In genomic region chr9:128251701-128252100, GRCh38 we compare ENCODE assay signal across 14 cellular contexts. TPM values are rescaled to one million over a fixed set of nuclear protein-coding genes. Genes with fewer than 3 reads are reported as not detected.
DNase-seq lines count a peak whose midpoint lies in the region; ATAC-seq, FAIRE-seq and TF ChIP-seq lines count a peak whose summit lies in the region.
"Had no signal": no experiment of that assay in that cellular context is flagged by ENCODE, and none has a peak within 500 bp of the region (broad histone marks: within the 10 kb centered on the region; RNA-seq: fewer than 3 reads in every experiment).

No MANE protein-coding gene starts in this region.

- H3K79me1 ChIP-seq in H1 (ENCODE audit: low read depth, low read length): peaks cover 8% of the 10 kb centered on the region

- POLR2A ChIA-PET in H1 (lab: Charles Lee; ENCODE audit: partially characterized antibody): interaction anchor here (0.7 to 1.7 kb wide), 2 partner anchors 11 to 48 kb away, joined by 3 to 4 read pairs; no protein-coding TSS in a partner anchor

- no peak overlapping the region for H4K8ac ChIP-seq in H1 (ENCODE audit: extremely low read depth, insufficient read depth, low read length)

- no peak for DNase-seq in activated CD4-positive, alpha-beta T cell treated with anti-CD3 and anti-CD28 coated beads, Interleukin-2, amount 10 ng/mL, durations not matched to agents 24 days and 14 days
- no peak for DNase-seq in activated CD4-positive, alpha-beta T cell treated with anti-CD3 and anti-CD28 coated beads, Interleukin-2, amount 50 U/mL, for 1 hour
- DNase-seq in RPMI7951 (ENCODE audit: low read depth) (peak; percentile 57), H1 (ENCODE audit: low read depth in 1 of 2, low spot score in 2 of 2) (no peak), nephron progenitor cell (no peak), foreskin keratinocyte (no peak), GM10266 (ENCODE audit: extremely low spot score) (no peak)
- DNase-seq: activated CD8-positive, alpha-beta memory T cell treated with anti-CD3 and anti-CD28 coated beads, Interleukin-2, amount 50 U/mL, for 48 hours; colonic mucosa; GF-D8; NCI-H82; stimulated activated CD4-positive, alpha-beta T cell treated with anti-CD3 and anti-CD28 coated beads, Interleukin-2, amount 100 ng/mL, for 24 hours; testis had no signal

- H4K5ac ChIP-seq in H1 (ENCODE audit: insufficient read length, low read depth, low read length): no peak overlapping the region

- ATAC-seq in foreskin keratinocyte (no peak), GM21515 (IDR thresholded peaks at IDR 0.05; ENCODE audit: unreplicated experiment) (no peak)

- H3K4me1 ChIP-seq in H1 (replicated peaks in 1 of 4; ENCODE audit: control insufficient read depth in 3 of 4, insufficient read depth in 4 of 4, low read length in 3 of 4): peaks cover 0 to 7% (median 6%) of the 10 kb centered on the region in 4 experiments; a peak in 5 of 7 replicates
- H3K4me1 ChIP-seq in foreskin keratinocyte: peaks cover 6% of the 10 kb centered on the region
- H3K4me1 ChIP-seq: colonic mucosa, testis had no signal

- H3K4me3 ChIP-seq in H1 (ENCODE audit: extremely low read depth in 1 of 4, insufficient read depth in 2 of 4, low read depth in 3 of 4, low read length in 4 of 4): peak overlapping the region in 2 of 4 experiments; percentile 2 to 83; a peak in 3 of 8 replicates

- no peak for TF ChIP-seq EP300 in H1 (IDR thresholded peaks at IDR 0.05; ENCODE audit: borderline replicate concordance in 1 of 2, low read depth in 2 of 2, low read length in 2 of 2)

- no peak overlapping the region for H2BK12ac ChIP-seq in H1 (ENCODE audit: low read depth, low read length)

- H3K4me2 ChIP-seq in H1 (ENCODE audit: insufficient read depth in 1 of 2, low read depth in 2 of 2, low read length in 2 of 2): peak overlapping the region; percentile 56 to 84

- H3K4ac ChIP-seq in H1 (replicated peaks; ENCODE audit: insufficient read length, low read depth, low read length): no peak overlapping the region

- no peak overlapping the region for H2BK5ac ChIP-seq in H1 (ENCODE audit: low read depth, low read length)

- H3K4me3 Mint-ChIP-seq in activated CD4-positive, alpha-beta T cell treated with anti-CD3 and anti-CD28 coated beads, Interleukin-2, amount 10 ng/mL, durations not matched to agents 24 days and 14 days: peak overlapping the region; percentile 85
- H3K4me3 Mint-ChIP-seq in nephron progenitor cell: peak overlapping the region; percentile 90

- intact Hi-C loops in activated CD4-positive, alpha-beta T cell treated with anti-CD3 and anti-CD28 coated beads, Interleukin-2, amount 10 ng/mL, durations not matched to agents 24 days and 14 days (cut with micrococcal nuclease): no loop called here

- no peak for TF ChIP-seq RAD21 in H1 (IDR thresholded peaks at IDR 0.05 in 1 of 2, conservative IDR thresholded peaks at IDR 0.05 in 1 of 2; ENCODE audit: low read depth in 2 of 2, low read length in 2 of 2)

- H3K56ac ChIP-seq in H1 (replicated peaks; ENCODE audit: insufficient read length, low read depth, low read length): no peak overlapping the region

- no peaks in the 10 kb centered on the region for H3K9me3 ChIP-seq in H1 (ENCODE audit: insufficient read depth in 2 of 2, low read depth in 1 of 2, low read length in 1 of 2)
- H3K9me3 ChIP-seq: colonic mucosa, testis had no signal

- H3K9me3 Mint-ChIP-seq in activated CD4-positive, alpha-beta T cell treated with anti-CD3 and anti-CD28 coated beads, Interleukin-2, amount 10 ng/mL, durations not matched to agents 24 days and 14 days: no peaks in the 10 kb centered on the region
- H3K9me3 Mint-ChIP-seq in nephron progenitor cell: no peaks in the 10 kb centered on the region

- no peak for FAIRE-seq in H1 (lab: Jason Lieb, UNC)

- H2BK15ac ChIP-seq in H1 (ENCODE audit: low read length): no peak overlapping the region

- no peak overlapping the region for H3K23ac ChIP-seq in H1 (ENCODE audit: insufficient read length)

- H2AFZ ChIP-seq in H1 (ENCODE audit: low read length): no peak overlapping the region

- no peaks in the 10 kb centered on the region for H3K36me3 Mint-ChIP-seq in activated CD4-positive, alpha-beta T cell treated with anti-CD3 and anti-CD28 coated beads, Interleukin-2, amount 10 ng/mL, durations not matched to agents 24 days and 14 days (ENCODE audit: low read depth)
- H3K36me3 Mint-ChIP-seq in nephron progenitor cell (ENCODE audit: low read depth): peaks cover 27% of the 10 kb centered on the region

- H3K27ac ChIP-seq in H1 (ENCODE audit: low read depth, low read length) (no peak overlapping the region), foreskin keratinocyte (no peak overlapping the region)
- H3K27ac ChIP-seq: colonic mucosa, testis had no signal

- H2BK120ac ChIP-seq in H1 (replicated peaks; ENCODE audit: low read depth, low read length): no peak overlapping the region

- peaks cover 0 to 3% (median 0%) of the 10 kb centered on the region in 4 experiments; a peak in 2 of 8 replicates for H3K36me3 ChIP-seq in H1 (ENCODE audit: control insufficient read depth in 2 of 4, insufficient read depth in 4 of 4, low read length in 3 of 4)
- H3K36me3 ChIP-seq: colonic mucosa had no signal

- peaks cover 11% of the 10 kb centered on the region for H3K23me2 ChIP-seq in H1 (ENCODE audit: low read depth, low read length)

- H3K79me2 ChIP-seq in H1 (ENCODE audit: control insufficient read depth in 1 of 2, insufficient read depth in 2 of 2, low read length in 2 of 2): peaks cover 0 to 7% of the 10 kb centered on the region in 2 experiments; a peak in 1 of 4 replicates

- no peak overlapping the region for H4K91ac ChIP-seq in H1 (replicated peaks; ENCODE audit: insufficient read length, low read length)

- CTCF ChIA-PET in H1 (lab: Charles Lee; ENCODE audit: partially characterized antibody): interaction anchor here (1.9 kb wide), 1 partner anchor 160 kb away, joined by 5 read pairs; no protein-coding TSS in a partner anchor

- H3K9ac ChIP-seq in H1 (replicated peaks in 1 of 4; ENCODE audit: extremely low read depth in 1 of 4, low read depth in 3 of 4, low read length in 3 of 4): no peak overlapping the region

- WGBS in H1 (ENCODE audit: extremely low coverage in 1 of 2, insufficient coverage in 1 of 2, insufficient read length in 1 of 2, insufficient replicate concordance in 2 of 2, low coverage in 1 of 2, low lambda C conversion rate in 2 of 2, missing lambda C conversion rate in 1 of 2), 2 experiments: 87% methylated on average over 3 of the region's 3 CpGs; no CpG with 5 or more reads in 1 of the 2 experiments

- H2AK5ac ChIP-seq in H1 (ENCODE audit: low read depth, low read length): 0 out of 2 replicates have a peak overlapping the region, but pooled peaks have one; percentile 24

- no peak for TF ChIP-seq CTCF in H1 (IDR thresholded peaks at IDR 0.05; ENCODE audit: control extremely low read depth in 1 of 3, insufficient read depth in 1 of 3, low read depth in 1 of 3, low read length in 3 of 3)
- TF ChIP-seq CTCF in nephron progenitor cell (IDR thresholded peaks at IDR 0.05): no peak
- no peak for TF ChIP-seq CTCF in foreskin keratinocyte (conservative IDR thresholded peaks at IDR 0.05)
- TF ChIP-seq CTCF in GM10266 (IDR thresholded peaks at IDR 0.05; ENCODE audit: control insufficient read depth, insufficient read depth, low read depth, missing control alignments): no peak

- H2BK20ac ChIP-seq in H1 (ENCODE audit: low read length): no peak overlapping the region

- H3K27me3 ChIP-seq in H1 (replicated peaks in 1 of 4; ENCODE audit: control insufficient read depth in 3 of 4, extremely low read depth in 1 of 4, insufficient read depth in 3 of 4, low read length in 3 of 4) (no peaks in the 10 kb centered on the region; a peak in 1 of 7 replicates), foreskin keratinocyte (no peaks in the 10 kb centered on the region)
- H3K27me3 ChIP-seq: colonic mucosa, testis had no signal

- TF ChIP-seq POLR2A in H1 (IDR thresholded peaks at IDR 0.05; ENCODE audit: control extremely low read depth in 1 of 2, low read depth in 2 of 2, low read length in 2 of 2): no peak

- H3K18ac ChIP-seq in H1 (ENCODE audit: extremely low read depth, low read length): no peak overlapping the region

- H3K14ac ChIP-seq in H1 (ENCODE audit: insufficient read length): no peak overlapping the region

- H3K27me3 Mint-ChIP-seq in activated CD4-positive, alpha-beta T cell treated with anti-CD3 and anti-CD28 coated beads, Interleukin-2, amount 10 ng/mL, durations not matched to agents 24 days and 14 days: peaks cover 27% of the 10 kb centered on the region
- peaks cover 9% of the 10 kb centered on the region for H3K27me3 Mint-ChIP-seq in nephron progenitor cell (ENCODE audit: low read depth, poor library complexity)

- peaks cover 10 to 20% of the 10 kb centered on the region in 2 experiments for H4K20me1 ChIP-seq in H1 (replicated peaks in 1 of 2; ENCODE audit: control insufficient read depth in 1 of 2, insufficient read depth in 2 of 2, low read length in 2 of 2)

- H3K27ac Mint-ChIP-seq in activated CD4-positive, alpha-beta T cell treated with anti-CD3 and anti-CD28 coated beads, Interleukin-2, amount 10 ng/mL, durations not matched to agents 24 days and 14 days: no peak overlapping the region
- peak overlapping the region; percentile 33 for H3K27ac Mint-ChIP-seq in nephron progenitor cell

- H3K4me1 Mint-ChIP-seq in activated CD4-positive, alpha-beta T cell treated with anti-CD3 and anti-CD28 coated beads, Interleukin-2, amount 10 ng/mL, durations not matched to agents 24 days and 14 days: peaks cover 9% of the 10 kb centered on the region
- peaks cover 55% of the 10 kb centered on the region for H3K4me1 Mint-ChIP-seq in nephron progenitor cell

RNA-seq across cellular contexts. Expression of gene GOLGA2, which starts 24.1 kb away (rescaled TPM):
- 44.1 and 50.4 TPM in 2 replicates for total RNA-seq in activated CD4-positive, alpha-beta T cell treated with anti-CD3 and anti-CD28 coated beads, Interleukin-2, amount 10 ng/mL, durations not matched to agents 24 days and 14 days
- 37.4 and 41.5 TPM in 2 replicates for total RNA-seq in RPMI7951 (2014; rRNA removed; shearing (Covaris generic))
- total RNA-seq in H1 (2021; fragmentation: NEBNext Ultra II Directional; extraction: Animal tissue kit (Norgen Biotek cat#: 25700)): 43.6 and 50.1 TPM in 2 replicates
- polyA plus RNA-seq in H1 (2011; rRNA removed) (13.1 and 15.9 TPM in 2 replicates), foreskin keratinocyte (27.7 and 30.5 TPM in 2 replicates)
- 22.9 TPM for polyA plus RNA-seq in H1 (2011; cell fraction: cytosol; rRNA removed)
- polyA plus RNA-seq in H1 (2011; cell fraction: nucleus; rRNA removed): 30.3 TPM
- polyA plus RNA-seq in H1 (2012, experiment 1 of 2): 30.5 to 43.8 TPM (median 37.6 TPM) in 4 replicates
- 16.1 TPM for polyA plus RNA-seq in H1 (2012, experiment 2 of 2)
- 29.7 TPM for polyA plus RNA-seq in H1 (2013, experiment 1 of 2)
- 31.5 TPM for polyA plus RNA-seq in H1 (2013, experiment 2 of 2)
- polyA minus RNA-seq in H1 (2011; rRNA and poly(A)+ RNA removed): 14.7 and 17.2 TPM in 2 replicates
- 13.5 TPM for polyA minus RNA-seq in H1 (2011; cell fraction: cytosol; rRNA and poly(A)+ RNA removed)
- polyA minus RNA-seq in H1 (2011; cell fraction: nucleus; rRNA and poly(A)+ RNA removed): 22.6 TPM
- total RNA-seq in foreskin keratinocyte: 47.5 and 53.6 TPM in 2 replicates

RNA-seq across cellular contexts. Expression of gene SWI5, which starts 24.4 kb away (rescaled TPM):
- total RNA-seq in activated CD4-positive, alpha-beta T cell treated with anti-CD3 and anti-CD28 coated beads, Interleukin-2, amount 10 ng/mL, durations not matched to agents 24 days and 14 days: 13.6 and 14.3 TPM in 2 replicates
- total RNA-seq in RPMI7951 (2014; rRNA removed; shearing (Covaris generic)): 63.6 and 68.2 TPM in 2 replicates
- 25.5 and 29.0 TPM in 2 replicates for total RNA-seq in H1 (2021; fragmentation: NEBNext Ultra II Directional; extraction: Animal tissue kit (Norgen Biotek cat#: 25700))
- polyA plus RNA-seq in H1 (2011; rRNA removed) (54.6 and 59.5 TPM in 2 replicates), foreskin keratinocyte (40.6 and 46.1 TPM in 2 replicates)
- polyA plus RNA-seq in H1 (2011; cell fraction: cytosol; rRNA removed): 63.6 TPM
- 34.7 TPM for polyA plus RNA-seq in H1 (2011; cell fraction: nucleus; rRNA removed)
- 34.0 to 43.9 TPM (median 40.7 TPM) in 4 replicates for polyA plus RNA-seq in H1 (2012, experiment 1 of 2)
- 21.8 TPM for polyA plus RNA-seq in H1 (2012, experiment 2 of 2)
- polyA plus RNA-seq in H1 (2013, experiment 1 of 2): 29.0 TPM
- 30.0 TPM for polyA plus RNA-seq in H1 (2013, experiment 2 of 2)
- 27.7 and 27.8 TPM in 2 replicates for polyA minus RNA-seq in H1 (2011; rRNA and poly(A)+ RNA removed)
- polyA minus RNA-seq in H1 (2011; cell fraction: cytosol; rRNA and poly(A)+ RNA removed): 5.5 TPM
- 11.5 TPM for polyA minus RNA-seq in H1 (2011; cell fraction: nucleus; rRNA and poly(A)+ RNA removed)
- total RNA-seq in foreskin keratinocyte: 25.6 and 29.9 TPM in 2 replicates

RNA-seq across cellular contexts. Expression of gene DNM1, which starts 48.5 kb away (rescaled TPM):
- 0.95 and 1.5 TPM in 2 replicates for total RNA-seq in activated CD4-positive, alpha-beta T cell treated with anti-CD3 and anti-CD28 coated beads, Interleukin-2, amount 10 ng/mL, durations not matched to agents 24 days and 14 days
- total RNA-seq in RPMI7951 (2014; rRNA removed; shearing (Covaris generic)): 16.1 and 17.4 TPM in 2 replicates
- total RNA-seq in H1 (2021; fragmentation: NEBNext Ultra II Directional; extraction: Animal tissue kit (Norgen Biotek cat#: 25700)): 43.7 and 62.7 TPM in 2 replicates
- polyA plus RNA-seq in H1 (2011; rRNA removed): 34.3 and 55.4 TPM in 2 replicates
- polyA plus RNA-seq in H1 (2011; cell fraction: cytosol; rRNA removed): 38.5 TPM
- 182 TPM for polyA plus RNA-seq in H1 (2011; cell fraction: nucleus; rRNA removed)
- 63.2 to 75.1 TPM (median 67.5 TPM) in 4 replicates for polyA plus RNA-seq in H1 (2012, experiment 1 of 2)
- 27.0 TPM for polyA plus RNA-seq in H1 (2012, experiment 2 of 2)
- 35.2 TPM for polyA plus RNA-seq in H1 (2013, experiment 1 of 2)
- polyA plus RNA-seq in H1 (2013, experiment 2 of 2): 29.3 TPM
- polyA minus RNA-seq in H1 (2011; rRNA and poly(A)+ RNA removed): 80.1 and 86.2 TPM in 2 replicates
- 43.2 TPM for polyA minus RNA-seq in H1 (2011; cell fraction: cytosol; rRNA and poly(A)+ RNA removed)
- polyA minus RNA-seq in H1 (2011; cell fraction: nucleus; rRNA and poly(A)+ RNA removed): 108 TPM
- 0.74 and 1.4 TPM in 2 replicates for total RNA-seq in foreskin keratinocyte
- 0.68 and 1.3 TPM in 2 replicates for polyA plus RNA-seq in foreskin keratinocyte
